ENCODE assay signal across 8 cellular contexts in genomic region chr6:3118353-3119039, GRCh38. TPM values are rescaled to one million over a fixed set of nuclear protein-coding genes. Genes with fewer than 3 reads are reported as not detected.
DNase-seq lines count a peak whose midpoint lies in the region; ATAC-seq and TF ChIP-seq lines count a peak whose summit lies in the region.

Gene BPHL, plus strand, starts transcription at chr6:3118711. Its CDS starts 30 bp downstream, at chr6:3118741.

- TF ChIP-seq CTCF in GM10266 (IDR thresholded peaks at IDR 0.05; ENCODE audit: control insufficient read depth, insufficient read depth, low read depth, missing control alignments), result no peak
- TF ChIP-seq CTCF in glutamatergic neuron (IDR thresholded peaks at IDR 0.05; ENCODE audit: partially characterized antibody, unreplicated experiment), result no peak
- no peak for TF ChIP-seq CTCF in osteoblast (IDR thresholded peaks at IDR 0.05; ENCODE audit: extremely low read depth, low read depth, low read length)
- no peak for TF ChIP-seq CTCF in testis (IDR thresholded peaks at IDR 0.05)

- ATAC-seq in HG02623 (IDR thresholded peaks at IDR 0.05; ENCODE audit: unreplicated experiment), result peak; percentile 86
- peak; percentile 92 for ATAC-seq in SK-N-SH treated with all-trans-retinoic acid at 6 μM for 48 hours

- DNase-seq in GM10266 (ENCODE audit: extremely low spot score) (peak; percentile 100), NCI-H1092 treated with DMSO at 0.1 percent for 48 hours (lab: John Stamatoyannopoulos, UW) (peak; percentile 74), glutamatergic neuron (peak; percentile 100), osteoblast (ENCODE audit: insufficient read length, low spot score, missing footprints) (peak; percentile 99), testis (peak; percentile 98)
- peak; percentile 100 for DNase-seq in activated naive CD8-positive, alpha-beta T cell treated with anti-CD3 and anti-CD28 coated beads for 36 hours

- H3K4me1 ChIP-seq in osteoblast (ENCODE audit: insufficient read depth, low read length) (peaks cover 11% of the 10 kb centered on the region), testis (peaks cover 3% of the 10 kb centered on the region)

- peak within 1 kb of the TSS; percentile 79 for H3K27ac ChIP-seq in osteoblast (ENCODE audit: low read depth, low read length)
- peak within 1 kb of the TSS; percentile 81 to 92 for H3K27ac ChIP-seq in testis

- peaks cover 28% of the 10 kb centered on the region for H3K4me1 Mint-ChIP-seq in activated naive CD8-positive, alpha-beta T cell treated with anti-CD3 and anti-CD28 coated beads for 36 hours
- peaks cover 15% of the 10 kb centered on the region for H3K4me1 Mint-ChIP-seq in glutamatergic neuron (ENCODE audit: low read depth, unreplicated experiment)

- H3K36me3 ChIP-seq in osteoblast (ENCODE audit: insufficient read depth, low read length) (peaks cover 13% of the 10 kb centered on the region), testis (ENCODE audit: low read depth, missing control alignments) (no peaks in the 10 kb centered on the region)

- H2AFZ ChIP-seq in osteoblast (ENCODE audit: low read length), result peak within 1 kb of the TSS; percentile 96

- H3K4me3 Mint-ChIP-seq in activated naive CD8-positive, alpha-beta T cell treated with anti-CD3 and anti-CD28 coated beads for 36 hours, result peak within 1 kb of the TSS; percentile 85
- peak within 1 kb of the TSS; percentile 92 for H3K4me3 Mint-ChIP-seq in glutamatergic neuron (ENCODE audit: unreplicated experiment)

- no peaks in the 10 kb centered on the region for H3K9me3 Mint-ChIP-seq in activated naive CD8-positive, alpha-beta T cell treated with anti-CD3 and anti-CD28 coated beads for 36 hours
- peaks cover 4% of the 10 kb centered on the region for H3K9me3 Mint-ChIP-seq in glutamatergic neuron (ENCODE audit: unreplicated experiment)

- peaks cover 3% of the 10 kb centered on the region for H4K20me1 ChIP-seq in osteoblast (ENCODE audit: insufficient read depth, low read length)

- peak within 1 kb of the TSS; percentile 77 for H3K27ac Mint-ChIP-seq in activated naive CD8-positive, alpha-beta T cell treated with anti-CD3 and anti-CD28 coated beads for 36 hours
- H3K27ac Mint-ChIP-seq in glutamatergic neuron (ENCODE audit: unreplicated experiment), result peak within 1 kb of the TSS; percentile 85

- H3K4me3 ChIP-seq in osteoblast (ENCODE audit: insufficient read depth, low read length), result peak within 1 kb of the TSS; percentile 96
- peak within 1 kb of the TSS; percentile 74 to 95 for H3K4me3 ChIP-seq in testis

- no peaks in the 10 kb centered on the region for H3K27me3 Mint-ChIP-seq in activated naive CD8-positive, alpha-beta T cell treated with anti-CD3 and anti-CD28 coated beads for 36 hours
- peaks cover 3% of the 10 kb centered on the region for H3K27me3 Mint-ChIP-seq in glutamatergic neuron (ENCODE audit: unreplicated experiment)

- no peaks in the 10 kb centered on the region for H3K36me3 Mint-ChIP-seq in activated naive CD8-positive, alpha-beta T cell treated with anti-CD3 and anti-CD28 coated beads for 36 hours
- H3K36me3 Mint-ChIP-seq in glutamatergic neuron (ENCODE audit: unreplicated experiment), result peaks cover 5% of the 10 kb centered on the region

- H3K9me3 ChIP-seq in osteoblast (ENCODE audit: low read depth, low read length), result no peaks in the 10 kb centered on the region
- no peaks in the 10 kb centered on the region for H3K9me3 ChIP-seq in testis

- intact Hi-C loops in testis (cut with DNase I; ENCODE audit: low total_unique reads), result no loop called here

- H3K4me2 ChIP-seq in osteoblast (ENCODE audit: insufficient read depth, low read length), result peak within 1 kb of the TSS; percentile 92

- H3K27me3 ChIP-seq in osteoblast (ENCODE audit: insufficient read depth, low read length) (no peaks in the 10 kb centered on the region), testis (no peaks in the 10 kb centered on the region)

- TF ChIP-seq POLR2A in testis (IDR thresholded peaks at IDR 0.05), result peak; percentile 44

- WGBS in testis, 2 donors, result 0 to 1% methylated on average over 1 to 32 of the region's 89 CpGs

- peaks cover 3% of the 10 kb centered on the region for H3K79me2 ChIP-seq in osteoblast (ENCODE audit: insufficient read depth, low read length)

TF ChIP-seq in SK-N-SH treated with all-trans-retinoic acid at 6 μM for 48 hours, 23 proteins besides CTCF, POLR2A, EP300 and RAD21:
- no peak for TF ChIP-seq PATZ1 (CRISPR knock-in tag; IDR thresholded peaks at IDR 0.05; ENCODE audit: borderline replicate concordance)
- no peak for TF ChIP-seq ZC3H10 (CRISPR knock-in tag; IDR thresholded peaks at IDR 0.05)
- TF ChIP-seq OSR1 (CRISPR knock-in tag; IDR thresholded peaks at IDR 0.05), result no peak
- no peak for TF ChIP-seq TOX (CRISPR knock-in tag; IDR thresholded peaks at IDR 0.05; ENCODE audit: borderline replicate concordance)
- TF ChIP-seq ZNF565 (CRISPR knock-in tag; conservative IDR thresholded peaks at IDR 0.05; ENCODE audit: low read depth), result no peak

RNA-seq across cellular contexts. Expression of gene BPHL, which starts in this region (rescaled TPM):
- 10 to 100 TPM in 1 of 2 experiments, 1 to 10 TPM in 1; 9.3 to 11.2 TPM for total RNA-seq in activated naive CD8-positive, alpha-beta T cell treated with anti-CD3 and anti-CD28 coated beads for 36 hours
- total RNA-seq in glutamatergic neuron (ENCODE audit: unreplicated experiment) (72.1 TPM), osteoblast (19.9 and 20.3 TPM in 2 replicates), testis (10 to 100 TPM; 16.8 TPM)
- polyA plus RNA-seq in testis (ENCODE audit: insufficient read depth, low read depth, low replicate concordance), result 14.3 TPM

Comparison
In these comparisons a context has a peak if more than half of its experiments do, and no peak if none do; other contexts are left out.
1. Peak in every context shown above with its lines: DNase-seq, ATAC-seq, H3K4me3 ChIP-seq and H3K27ac ChIP-seq.